In the genomic region with DNA sequence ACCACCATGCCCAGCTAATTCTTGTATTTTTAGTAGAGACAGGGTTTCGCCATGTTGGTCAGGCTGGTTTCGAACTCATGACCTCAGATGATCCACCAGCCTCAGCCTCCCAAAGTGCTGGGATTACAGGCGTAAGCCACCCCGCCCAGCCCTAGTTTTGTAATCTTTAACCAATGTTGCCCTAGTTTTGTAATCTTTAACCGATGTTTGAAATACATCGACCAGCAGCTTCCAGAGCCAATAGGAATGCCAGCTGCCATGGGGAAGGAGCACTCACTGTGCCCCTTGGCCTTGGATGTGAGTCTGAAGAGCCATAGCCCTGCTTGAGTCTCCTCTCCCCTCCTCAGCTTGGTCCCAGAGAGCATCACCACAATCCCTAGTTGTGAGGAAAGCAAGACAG, we compare ENCODE assay signal across 22 cellular contexts.
A peak's percentile ranks its signal among the peaks of the same experiment; 100 is the strongest.
DNase-seq lines count a peak whose midpoint lies in the region; ATAC-seq and TF ChIP-seq lines count a peak whose summit lies in the region.
"Had no signal": no experiment of that assay in that cellular context is flagged by ENCODE, and none has a peak within 500 bp of the region (broad histone marks: within the 10 kb centered on the region; RNA-seq: fewer than 3 reads in every experiment).

No MANE protein-coding gene starts in this region.

- TF ChIP-seq CTCF in HFFc6 (IDR thresholded peaks at IDR 0.05) (no peak), mucosa of descending colon (IDR thresholded peaks at IDR 0.05) (no peak)

- H3K4me1 Mint-ChIP-seq in HFFc6 (ENCODE audit: low read depth), result peaks cover 51% of the 10 kb centered on the region
- peaks cover 0 to 3% of the 10 kb centered on the region in 2 donors for H3K4me1 Mint-ChIP-seq in stimulated activated naive B cell treated with anti-CD40 and anti-IgM and Interleukin-4, amounts not matched to agents 10 μg/mL and 1 μg/mL and 100 μg/mL, for 72 hours

- H3K36me3 Mint-ChIP-seq in HFFc6 (ENCODE audit: low read depth), result peaks cover 25% of the 10 kb centered on the region
- peaks cover 50 to 72% of the 10 kb centered on the region in 2 donors for H3K36me3 Mint-ChIP-seq in stimulated activated naive B cell treated with anti-CD40 and anti-IgM and Interleukin-4, amounts not matched to agents 10 μg/mL and 1 μg/mL and 100 μg/mL, for 72 hours

- no peak for TF ChIP-seq POLR2A in erythroblast (IDR thresholded peaks at IDR 0.05; ENCODE audit: low read length)

- no peaks in the 10 kb centered on the region for H3K4me1 ChIP-seq in mucosa of descending colon (ENCODE audit: low read depth)

- H3K9me3 Mint-ChIP-seq in HFFc6, result no peaks in the 10 kb centered on the region
- no peaks in the 10 kb centered on the region for H3K9me3 Mint-ChIP-seq in stimulated activated naive B cell treated with anti-CD40 and anti-IgM and Interleukin-4, amounts not matched to agents 10 μg/mL and 1 μg/mL and 100 μg/mL, for 72 hours

- no peak for DNase-seq in HFFc6
- DNase-seq in MV-4-11 (lab: John Stamatoyannopoulos, UW), result peak; percentile 69
- DNase-seq in mucosa of descending colon, result peak in 1 of 3 donors; percentile 5
- DNase-seq in stimulated activated naive B cell treated with anti-CD40 and anti-IgM and Interleukin-4, amounts not matched to agents 10 μg/mL and 1 μg/mL and 100 μg/mL, for 72 hours, result no peak
- DNase-seq in NCI-H1436 treated with DMSO at 0.1 percent for 48 hours (lab: John Stamatoyannopoulos, UW), result no peak
- DNase-seq in NCI-H2227 (lab: John Stamatoyannopoulos, UW; ENCODE audit: unreplicated experiment), result no peak
- no peak for DNase-seq in erythroblast (lab: John Stamatoyannopoulos, UW)
- DNase-seq: C1 segment of cervical spinal cord, DMS153, DND-41, KBM-7, NCI-H1092, NCI-H1436, NCI-H187 treated with DMSO at 0.1 percent for 48 hours, NCI-H2107, NCI-H446, NCI-H524 treated with DMSO at 0.1 percent for 48 hours, NCI-H774, PC-9, Right ventricle myocardium superior, T-helper 1 cell had no signal

- H3K4me3 Mint-ChIP-seq in HFFc6, result no peak overlapping the region
- no peak overlapping the region for H3K4me3 Mint-ChIP-seq in stimulated activated naive B cell treated with anti-CD40 and anti-IgM and Interleukin-4, amounts not matched to agents 10 μg/mL and 1 μg/mL and 100 μg/mL, for 72 hours

- H3K9me3 ChIP-seq in mucosa of descending colon, result no peaks in the 10 kb centered on the region

- no peak overlapping the region for H3K4me3 ChIP-seq in mucosa of descending colon
- H3K4me3 ChIP-seq: PC-9 had no signal

- no peaks in the 10 kb centered on the region for H3K36me3 ChIP-seq in mucosa of descending colon (ENCODE audit: low read depth)

- no peaks in the 10 kb centered on the region; the same call in none of the 2 replicates for H3K27me3 Mint-ChIP-seq in HFFc6 (ENCODE audit: insufficient read depth)
- H3K27me3 Mint-ChIP-seq in stimulated activated naive B cell treated with anti-CD40 and anti-IgM and Interleukin-4, amounts not matched to agents 10 μg/mL and 1 μg/mL and 100 μg/mL, for 72 hours, result no peaks in the 10 kb centered on the region

- intact Hi-C loops in mucosa of descending colon (cut with DNase I, micrococcal nuclease), result no loop called here

- H3K27ac Mint-ChIP-seq in HFFc6, result peak overlapping the region; percentile 33; the same call in 1 of the 2 replicates
- peak overlapping the region; percentile 28 for H3K27ac Mint-ChIP-seq in stimulated activated naive B cell treated with anti-CD40 and anti-IgM and Interleukin-4, amounts not matched to agents 10 μg/mL and 1 μg/mL and 100 μg/mL, for 72 hours

- ATAC-seq in mucosa of descending colon, result peak; percentile 22
- ATAC-seq in stimulated activated naive B cell treated with anti-CD40 and anti-IgM and Interleukin-4, amounts not matched to agents 10 μg/mL and 1 μg/mL and 100 μg/mL, for 72 hours (replicated peaks), result no peak
- ATAC-seq: HCT116 had no signal
